In genomic region chr6:151036869-151037680, GRCh38 we compare ENCODE assay signal across 8 cellular contexts.
DNase-seq lines count a peak whose midpoint lies in the region; ATAC-seq, FAIRE-seq and TF ChIP-seq lines count a peak whose summit lies in the region.

No MANE protein-coding gene starts in this region.

- no peak for TF ChIP-seq EP300 in esophagus muscularis mucosa (IDR thresholded peaks at IDR 0.05)

- intact Hi-C loops in esophagus muscularis mucosa (cut with DNase I), result no loop called here

- TF ChIP-seq POLR2A in esophagus muscularis mucosa (IDR thresholded peaks at IDR 0.05; ENCODE audit: low read depth), result no peak

- H3K9me3 ChIP-seq in esophagus muscularis mucosa, result no peaks in the 10 kb centered on the region
- H3K9me3 ChIP-seq in small intestine (ENCODE audit: control insufficient read depth, low read depth), result no peaks in the 10 kb centered on the region

- TF ChIP-seq CTCF in esophagus muscularis mucosa (IDR thresholded peaks at IDR 0.05), result no peak

- no peaks in the 10 kb centered on the region for H3K27me3 Mint-ChIP-seq in T-helper 2 cell treated with Interferon-gamma antibody and Interleukin-4, amounts not matched to agents 5 μg/mL and 100 μg/mL, for 36 hours (ENCODE audit: low read depth)
- peaks cover 0 to 2% (median 2%) of the 10 kb centered on the region in 3 donors for H3K27me3 Mint-ChIP-seq in immature natural killer cell (ENCODE audit: low read depth in 3 of 3)

- H3K27me3 ChIP-seq in esophagus muscularis mucosa, result no peaks in the 10 kb centered on the region
- H3K27me3 ChIP-seq in small intestine (ENCODE audit: control insufficient read depth in 2 of 2, insufficient read depth in 2 of 2, low read length in 2 of 2), result no peaks in the 10 kb centered on the region

- H3K4me1 ChIP-seq in esophagus muscularis mucosa (peaks cover 15 to 33% (median 18%) of the 10 kb centered on the region in 4 donors), small intestine (ENCODE audit: control insufficient read depth in 2 of 2, insufficient read depth in 1 of 2, low read depth in 1 of 2, low read length in 1 of 2) (no peaks in the 10 kb centered on the region)

- H3K36me3 Mint-ChIP-seq in T-helper 2 cell treated with Interferon-gamma antibody and Interleukin-4, amounts not matched to agents 5 μg/mL and 100 μg/mL, for 36 hours (ENCODE audit: low read depth), result peaks cover 41% of the 10 kb centered on the region
- peaks cover 0 to 9% (median 0%) of the 10 kb centered on the region in 3 donors for H3K36me3 Mint-ChIP-seq in immature natural killer cell

- H3K36me3 ChIP-seq in esophagus muscularis mucosa, result peaks cover 0 to 4% (median 0%) of the 10 kb centered on the region in 4 donors
- no peaks in the 10 kb centered on the region for H3K36me3 ChIP-seq in small intestine (ENCODE audit: control insufficient read depth in 2 of 2, insufficient read depth in 2 of 2, low read length in 2 of 2)

- H3K4me1 Mint-ChIP-seq in T-helper 2 cell treated with Interferon-gamma antibody and Interleukin-4, amounts not matched to agents 5 μg/mL and 100 μg/mL, for 36 hours (ENCODE audit: low read depth), result peaks cover 11% of the 10 kb centered on the region
- H3K4me1 Mint-ChIP-seq in immature natural killer cell, result no peaks in the 10 kb centered on the region

- H3K27ac ChIP-seq in esophagus muscularis mucosa (replicated peaks in 1 of 4) (peak overlapping the region; percentile 15 to 51 (median 44)), small intestine (ENCODE audit: low read depth in 1 of 2, low read length in 1 of 2) (peak overlapping the region; percentile 93)

- H3K4me3 ChIP-seq in esophagus muscularis mucosa (no peak overlapping the region), small intestine (ENCODE audit: low read depth in 1 of 2, low read length in 2 of 2) (no peak overlapping the region)

- ATAC-seq in GM21786 (IDR thresholded peaks at IDR 0.05; ENCODE audit: unreplicated experiment), result no peak

- no peaks in the 10 kb centered on the region for H3K9me3 Mint-ChIP-seq in T-helper 2 cell treated with Interferon-gamma antibody and Interleukin-4, amounts not matched to agents 5 μg/mL and 100 μg/mL, for 36 hours
- H3K9me3 Mint-ChIP-seq in immature natural killer cell, result no peaks in the 10 kb centered on the region

- H3K4me3 Mint-ChIP-seq in T-helper 2 cell treated with Interferon-gamma antibody and Interleukin-4, amounts not matched to agents 5 μg/mL and 100 μg/mL, for 36 hours, result no peak overlapping the region
- no peak overlapping the region for H3K4me3 Mint-ChIP-seq in immature natural killer cell

- FAIRE-seq in small intestine (lab: Jason Lieb, UNC), result no peak

- 90% methylated on average over 12 of the region's 12 CpGs for WGBS in esophagus muscularis mucosa
- 39 to 66% (median 46%) methylated on average over 12 of the region's 12 CpGs for WGBS in small intestine, 3 donors

- peak; percentile 1 for DNase-seq in DMS53 (lab: John Stamatoyannopoulos, UW)
- no peak for DNase-seq in DMS53 treated with DMSO at 0.1 percent for 48 hours (lab: John Stamatoyannopoulos, UW; ENCODE audit: unreplicated experiment)
- peak; percentile 40 for DNase-seq in T-helper 2 cell treated with Interferon-gamma antibody and Interleukin-4, amounts not matched to agents 5 μg/mL and 100 μg/mL, for 36 hours (ENCODE audit: low spot score)
- DNase-seq in esophagus muscularis mucosa (ENCODE audit: extremely low spot score), result no peak
- DNase-seq in small intestine, result peak; percentile 76
- no peak for DNase-seq in immature natural killer cell
- no peak for DNase-seq in NCI-H128 (lab: John Stamatoyannopoulos, UW; ENCODE audit: unreplicated experiment)

- no peak overlapping the region for H3K27ac Mint-ChIP-seq in T-helper 2 cell treated with Interferon-gamma antibody and Interleukin-4, amounts not matched to agents 5 μg/mL and 100 μg/mL, for 36 hours
- H3K27ac Mint-ChIP-seq in immature natural killer cell, result no peak overlapping the region

Comparison
In these comparisons a context has a peak if more than half of its experiments do, and no peak if none do; other contexts are left out.
1. DNase-seq: peak in DMS53 (single experiment), T-helper 2 cell treated with Interferon-gamma antibody and Interleukin-4, amounts not matched to agents 5 μg/mL and 100 μg/mL, for 36 hours (single experiment) and small intestine (single experiment); none in DMS53 treated with DMSO at 0.1 percent for 48 hours (single experiment), esophagus muscularis mucosa (single experiment), immature natural killer cell (0 of 3) and NCI-H128 (single experiment).